ENCODE assay signal across 42 cellular contexts in genomic region chr11:72249961-72250360, GRCh38. TPM values are rescaled to one million over a fixed set of nuclear protein-coding genes. Genes with fewer than 3 reads are reported as not detected.
"Had no signal": no experiment of that assay in that cellular context is flagged by ENCODE, and none has a peak within 500 bp of the region (broad histone marks: within the 10 kb centered on the region; RNA-seq: fewer than 3 reads in every experiment).

No MANE protein-coding gene starts in this region.

- H3K27ac ChIP-seq: adrenal gland, ascending aorta, body of pancreas, brain microvascular endothelial cell, breast epithelium, cardiac muscle cell had no signal

- H3K27ac Mint-ChIP-seq: activated naive CD4-positive, alpha-beta T cell treated with anti-CD3 and anti-CD28 coated beads for 36 hours; activated naive CD4-positive, alpha-beta T cell treated with anti-CD3 and anti-CD28 coated beads, Interleukin-2, amount 10 ng/mL, durations not matched to agents 7 days and 5 days; activated naive CD4-positive, alpha-beta T cell treated with anti-CD3 and anti-CD28 coated beads, Interleukin-2, amount 50 U/mL, for 24 hours; activated naive CD4-positive, alpha-beta T cell treated with anti-CD3 and anti-CD28 coated beads, Interleukin-2, amount 50 U/mL, for 72 hours; activated naive CD8-positive, alpha-beta T cell; activated naive CD8-positive, alpha-beta T cell treated with anti-CD3 and anti-CD28 coated beads for 36 hours; activated naive CD8-positive, alpha-beta T cell treated with anti-CD3 and anti-CD28 coated beads, Interleukin-2, amount 10 ng/mL, durations not matched to agents 7 days and 5 days; activated naive CD8-positive, alpha-beta T cell treated with anti-CD3 and anti-CD28 coated beads, Interleukin-2, amount 50 U/mL, for 24 hours; activated T-cell treated with anti-CD3 and anti-CD28 coated beads, Interleukin-2, amount 50 U/mL, for 24 hours; activated T-cell treated with anti-CD3 and anti-CD28 coated beads, Interleukin-2, amount 50 U/mL, for 72 hours; activated T-helper 1 cell treated with anti-CD3 and anti-CD28 coated beads, Interleukin-12 subunit alpha, Interleukin-12 subunit beta, Interleukin-2, Interleukin-4 antibody, amounts not matched to agents 30 ng/mL and 10 ng/mL and 1 ng/mL, durations not matched to agents 14 hours and 24 hours and 36 hours; activated T-helper 17 cell treated with anti-CD3 and anti-CD28 coated beads, Interleukin-2, amount 50 U/mL, for 72 hours; activated T-helper 2 cell treated with anti-CD3 and anti-CD28 coated beads, Interferon-gamma antibody, Interleukin-2, Interleukin-4, amounts not matched to agents 10 μg/mL and 5 μg/mL and 100 μg/mL, durations not matched to agents 14 hours and 24 hours and 36 hours; brain had no signal

- H3K36me3 ChIP-seq: adrenal gland, ascending aorta, brain microvascular endothelial cell, breast epithelium, cardiac muscle cell had no signal

- H3K4me1 ChIP-seq: adrenal gland, ascending aorta, body of pancreas, breast epithelium had no signal

- H3K9me3 Mint-ChIP-seq: activated naive CD4-positive, alpha-beta T cell treated with anti-CD3 and anti-CD28 coated beads for 36 hours; activated naive CD4-positive, alpha-beta T cell treated with anti-CD3 and anti-CD28 coated beads, Interleukin-2, amount 10 ng/mL, durations not matched to agents 7 days and 5 days; activated naive CD4-positive, alpha-beta T cell treated with anti-CD3 and anti-CD28 coated beads, Interleukin-2, amount 50 U/mL, for 24 hours; activated naive CD4-positive, alpha-beta T cell treated with anti-CD3 and anti-CD28 coated beads, Interleukin-2, amount 50 U/mL, for 72 hours; activated naive CD8-positive, alpha-beta T cell treated with anti-CD3 and anti-CD28 coated beads for 36 hours; activated naive CD8-positive, alpha-beta T cell treated with anti-CD3 and anti-CD28 coated beads, Interleukin-2, amount 10 ng/mL, durations not matched to agents 7 days and 5 days; activated naive CD8-positive, alpha-beta T cell treated with anti-CD3 and anti-CD28 coated beads, Interleukin-2, amount 50 U/mL, for 24 hours; activated T-cell treated with anti-CD3 and anti-CD28 coated beads, Interleukin-2, amount 50 U/mL, for 24 hours; activated T-cell treated with anti-CD3 and anti-CD28 coated beads, Interleukin-2, amount 50 U/mL, for 4 hours; activated T-cell treated with anti-CD3 and anti-CD28 coated beads, Interleukin-2, amount 50 U/mL, for 72 hours; activated T-helper 1 cell treated with anti-CD3 and anti-CD28 coated beads, Interleukin-12 subunit alpha, Interleukin-12 subunit beta, Interleukin-2, Interleukin-4 antibody, amounts not matched to agents 30 ng/mL and 10 ng/mL and 1 ng/mL, durations not matched to agents 14 hours and 24 hours and 36 hours; activated T-helper 17 cell treated with anti-CD3 and anti-CD28 coated beads, Interleukin-2, amount 50 U/mL, for 72 hours; activated T-helper 2 cell treated with anti-CD3 and anti-CD28 coated beads, Interferon-gamma antibody, Interleukin-2, Interleukin-4, amounts not matched to agents 10 μg/mL and 5 μg/mL and 100 μg/mL, durations not matched to agents 14 hours and 24 hours and 36 hours; brain had no signal

- DNase-seq: activated effector memory CD4-positive, alpha-beta T cell treated with anti-CD3 and anti-CD28 coated beads, Interleukin-2, amount 50 U/mL, for 16 hours; activated effector memory CD4-positive, alpha-beta T cell treated with Interleukin-2 at 50 U/mL for 16 hours; activated gamma-delta T cell; activated gamma-delta T cell treated with Interleukin-2 at 50 U/mL for 16 hours; activated naive CD4-positive, alpha-beta T cell; activated naive CD4-positive, alpha-beta T cell treated with anti-CD3 and anti-CD28 coated beads for 36 hours; activated naive CD4-positive, alpha-beta T cell treated with anti-CD3 and anti-CD28 coated beads, Interleukin-2, amount 10 ng/mL, durations not matched to agents 7 days and 5 days; activated naive CD4-positive, alpha-beta T cell treated with anti-CD3 and anti-CD28 coated beads, Interleukin-2, amount 50 U/mL, for 16 hours; activated naive CD4-positive, alpha-beta T cell treated with Interleukin-2 at 50 U/mL for 16 hours; activated naive CD8-positive, alpha-beta T cell treated with anti-CD3 and anti-CD28 coated beads for 36 hours; activated naive CD8-positive, alpha-beta T cell treated with anti-CD3 and anti-CD28 coated beads, Interleukin-2, amount 10 ng/mL, durations not matched to agents 7 days and 5 days; activated naive CD8-positive, alpha-beta T cell treated with anti-CD3 and anti-CD28 coated beads, Interleukin-2, amount 50 U/mL, for 24 hours; activated T-cell treated with anti-CD3 and anti-CD28 coated beads for 4 hours; activated T-cell treated with anti-CD3 and anti-CD28 coated beads, Interleukin-2, amount 50 U/mL, for 1 hour; activated T-cell treated with anti-CD3 and anti-CD28 coated beads, Interleukin-2, amount 50 U/mL, for 24 hours; activated T-cell treated with anti-CD3 and anti-CD28 coated beads, Interleukin-2, amount 50 U/mL, for 4 hours; activated T-cell treated with anti-CD3 and anti-CD28 coated beads, Interleukin-2, amount 50 U/mL, for 48 hours; activated T-cell treated with anti-CD3 and anti-CD28 coated beads, Interleukin-2, amount 50 U/mL, for 72 hours; amniotic stem cell; anterior cingulate cortex; aorta; body of pancreas; brain microvascular endothelial cell; caudate nucleus; central memory CD4-positive, alpha-beta T cell; cerebellar nuclear complex had no signal

- FAIRE-seq: astrocyte, bronchial epithelial cell had no signal

- H3K9me3 ChIP-seq: adrenal gland, ascending aorta, body of pancreas, breast epithelium had no signal

- H3K4me1 Mint-ChIP-seq: activated naive CD4-positive, alpha-beta T cell treated with anti-CD3 and anti-CD28 coated beads, Interleukin-2, amount 10 ng/mL, durations not matched to agents 7 days and 5 days; activated naive CD8-positive, alpha-beta T cell treated with anti-CD3 and anti-CD28 coated beads for 36 hours; activated naive CD8-positive, alpha-beta T cell treated with anti-CD3 and anti-CD28 coated beads, Interleukin-2, amount 10 ng/mL, durations not matched to agents 7 days and 5 days; activated naive CD8-positive, alpha-beta T cell treated with anti-CD3 and anti-CD28 coated beads, Interleukin-2, amount 50 U/mL, for 24 hours; activated T-helper 17 cell treated with anti-CD3 and anti-CD28 coated beads, Interleukin-2, amount 50 U/mL, for 72 hours had no signal

- H3K4me3 ChIP-seq: adrenal gland, ascending aorta, body of pancreas, breast epithelium, cardiac muscle cell had no signal

- H3K36me3 Mint-ChIP-seq: activated naive CD4-positive, alpha-beta T cell treated with anti-CD3 and anti-CD28 coated beads, Interleukin-2, amount 10 ng/mL, durations not matched to agents 7 days and 5 days; activated naive CD4-positive, alpha-beta T cell treated with anti-CD3 and anti-CD28 coated beads, Interleukin-2, amount 50 U/mL, for 24 hours; activated naive CD8-positive, alpha-beta T cell; activated naive CD8-positive, alpha-beta T cell treated with anti-CD3 and anti-CD28 coated beads for 36 hours; activated naive CD8-positive, alpha-beta T cell treated with anti-CD3 and anti-CD28 coated beads, Interleukin-2, amount 10 ng/mL, durations not matched to agents 7 days and 5 days; brain had no signal

- ATAC-seq: activated naive CD4-positive, alpha-beta T cell treated with anti-CD3 and anti-CD28 coated beads, Interleukin-2, amount 50 U/mL, for 72 hours; activated naive CD8-positive, alpha-beta T cell treated with anti-CD3 and anti-CD28 coated beads, Interleukin-2, amount 50 U/mL, for 24 hours; activated T-cell treated with anti-CD3 and anti-CD28 coated beads, Interleukin-2, amount 50 U/mL, for 4 hours; activated T-cell treated with anti-CD3 and anti-CD28 coated beads, Interleukin-2, amount 50 U/mL, for 72 hours; activated T-helper 17 cell treated with anti-CD3 and anti-CD28 coated beads, Interleukin-2, amount 50 U/mL, for 72 hours; body of pancreas had no signal

- H3K4me3 Mint-ChIP-seq: activated naive CD4-positive, alpha-beta T cell treated with anti-CD3 and anti-CD28 coated beads for 36 hours; activated naive CD4-positive, alpha-beta T cell treated with anti-CD3 and anti-CD28 coated beads, Interleukin-2, amount 10 ng/mL, durations not matched to agents 7 days and 5 days; activated naive CD4-positive, alpha-beta T cell treated with anti-CD3 and anti-CD28 coated beads, Interleukin-2, amount 50 U/mL, for 24 hours; activated naive CD8-positive, alpha-beta T cell; activated naive CD8-positive, alpha-beta T cell treated with anti-CD3 and anti-CD28 coated beads for 36 hours; activated naive CD8-positive, alpha-beta T cell treated with anti-CD3 and anti-CD28 coated beads, Interleukin-2, amount 10 ng/mL, durations not matched to agents 7 days and 5 days; activated naive CD8-positive, alpha-beta T cell treated with anti-CD3 and anti-CD28 coated beads, Interleukin-2, amount 50 U/mL, for 24 hours; activated T-cell treated with anti-CD3 and anti-CD28 coated beads, Interleukin-2, amount 50 U/mL, for 24 hours; activated T-cell treated with anti-CD3 and anti-CD28 coated beads, Interleukin-2, amount 50 U/mL, for 4 hours; activated T-cell treated with anti-CD3 and anti-CD28 coated beads, Interleukin-2, amount 50 U/mL, for 72 hours; activated T-helper 1 cell treated with anti-CD3 and anti-CD28 coated beads, Interleukin-12 subunit alpha, Interleukin-12 subunit beta, Interleukin-2, Interleukin-4 antibody, amounts not matched to agents 30 ng/mL and 10 ng/mL and 1 ng/mL, durations not matched to agents 14 hours and 24 hours and 36 hours; activated T-helper 17 cell treated with anti-CD3 and anti-CD28 coated beads, Interleukin-2, amount 50 U/mL, for 72 hours; brain had no signal

RNA-seq across cellular contexts. Expression of gene PHOX2A, which starts 6.0 kb away (rescaled TPM):
- total RNA-seq: activated naive CD4-positive, alpha-beta T cell treated with anti-CD3 and anti-CD28 coated beads for 36 hours; activated naive CD4-positive, alpha-beta T cell treated with anti-CD3 and anti-CD28 coated beads, Interleukin-2, amount 50 U/mL, for 72 hours; activated naive CD8-positive, alpha-beta T cell treated with anti-CD3 and anti-CD28 coated beads for 36 hours; activated naive CD8-positive, alpha-beta T cell treated with anti-CD3 and anti-CD28 coated beads, Interleukin-2, amount 10 ng/mL, durations not matched to agents 7 days and 5 days; activated T-cell treated with anti-CD3 and anti-CD28 coated beads, Interleukin-2, amount 50 U/mL, for 4 hours; activated T-cell treated with anti-CD3 and anti-CD28 coated beads, Interleukin-2, amount 50 U/mL, for 72 hours; activated T-helper 1 cell treated with anti-CD3 and anti-CD28 coated beads, Interleukin-12 subunit alpha, Interleukin-12 subunit beta, Interleukin-2, Interleukin-4 antibody, amounts not matched to agents 30 ng/mL and 10 ng/mL and 1 ng/mL, durations not matched to agents 14 hours and 24 hours and 36 hours; activated T-helper 17 cell treated with anti-CD3 and anti-CD28 coated beads, Interleukin-2, amount 50 U/mL, for 72 hours; activated T-helper 2 cell treated with anti-CD3 and anti-CD28 coated beads, Interferon-gamma antibody, Interleukin-2, Interleukin-4, amounts not matched to agents 10 μg/mL and 5 μg/mL and 100 μg/mL, durations not matched to agents 14 hours and 24 hours and 36 hours; aorta; ascending aorta; astrocyte; body of pancreas; breast epithelium; bronchial epithelial cell; cardiac septum; cerebellum; chondrocyte had no signal
- polyA plus RNA-seq: aorta, cardiac muscle cell had no signal

RNA-seq across cellular contexts. Expression of gene FOLR2, which starts 33.4 kb away (rescaled TPM):
- total RNA-seq: activated naive CD4-positive, alpha-beta T cell treated with anti-CD3 and anti-CD28 coated beads for 36 hours; activated naive CD4-positive, alpha-beta T cell treated with anti-CD3 and anti-CD28 coated beads, Interleukin-2, amount 50 U/mL, for 72 hours; activated naive CD8-positive, alpha-beta T cell treated with anti-CD3 and anti-CD28 coated beads for 36 hours; activated T-cell treated with anti-CD3 and anti-CD28 coated beads, Interleukin-2, amount 50 U/mL, for 4 hours; activated T-cell treated with anti-CD3 and anti-CD28 coated beads, Interleukin-2, amount 50 U/mL, for 72 hours; activated T-helper 1 cell treated with anti-CD3 and anti-CD28 coated beads, Interleukin-12 subunit alpha, Interleukin-12 subunit beta, Interleukin-2, Interleukin-4 antibody, amounts not matched to agents 30 ng/mL and 10 ng/mL and 1 ng/mL, durations not matched to agents 14 hours and 24 hours and 36 hours; activated T-helper 17 cell treated with anti-CD3 and anti-CD28 coated beads, Interleukin-2, amount 50 U/mL, for 72 hours; activated T-helper 2 cell treated with anti-CD3 and anti-CD28 coated beads, Interferon-gamma antibody, Interleukin-2, Interleukin-4, amounts not matched to agents 10 μg/mL and 5 μg/mL and 100 μg/mL, durations not matched to agents 14 hours and 24 hours and 36 hours; astrocyte; bronchial epithelial cell; cardiac muscle cell; chondrocyte had no signal
- polyA plus RNA-seq: cardiac muscle cell had no signal

RNA-seq across cellular contexts. Expression of gene FOLR1, which starts 58.0 kb away (rescaled TPM):
- total RNA-seq: activated naive CD4-positive, alpha-beta T cell treated with anti-CD3 and anti-CD28 coated beads for 36 hours; activated naive CD4-positive, alpha-beta T cell treated with anti-CD3 and anti-CD28 coated beads, Interleukin-2, amount 50 U/mL, for 72 hours; activated naive CD8-positive, alpha-beta T cell treated with anti-CD3 and anti-CD28 coated beads for 36 hours; activated naive CD8-positive, alpha-beta T cell treated with anti-CD3 and anti-CD28 coated beads, Interleukin-2, amount 10 ng/mL, durations not matched to agents 7 days and 5 days; activated T-cell treated with anti-CD3 and anti-CD28 coated beads, Interleukin-2, amount 50 U/mL, for 72 hours; activated T-helper 1 cell treated with anti-CD3 and anti-CD28 coated beads, Interleukin-12 subunit alpha, Interleukin-12 subunit beta, Interleukin-2, Interleukin-4 antibody, amounts not matched to agents 30 ng/mL and 10 ng/mL and 1 ng/mL, durations not matched to agents 14 hours and 24 hours and 36 hours; activated T-helper 17 cell treated with anti-CD3 and anti-CD28 coated beads, Interleukin-2, amount 50 U/mL, for 72 hours; activated T-helper 2 cell treated with anti-CD3 and anti-CD28 coated beads, Interferon-gamma antibody, Interleukin-2, Interleukin-4, amounts not matched to agents 10 μg/mL and 5 μg/mL and 100 μg/mL, durations not matched to agents 14 hours and 24 hours and 36 hours; aorta; ascending aorta had no signal
- polyA plus RNA-seq: aorta had no signal
